Comparison of ENCODE assay signal across 8 cellular contexts in genomic region chr18:34595673-34596072, GRCh38.
DNase-seq lines count a peak whose midpoint lies in the region; ATAC-seq and TF ChIP-seq lines count a peak whose summit lies in the region.

No MANE protein-coding gene starts in this region.

- TF ChIP-seq EP300 in esophagus muscularis mucosa (IDR thresholded peaks at IDR 0.05): no peak

- no peak overlapping the region for H3K27ac ChIP-seq in H9 (ENCODE audit: insufficient read length, low read depth, low read length)
- peak overlapping the region; percentile 82 to 87 (median 83) for H3K27ac ChIP-seq in esophagus muscularis mucosa (replicated peaks in 1 of 4)
- H3K27ac ChIP-seq in substantia nigra (ENCODE audit: low read depth, low read length, poor library complexity, severe bottlenecking): no peak overlapping the region

- H3K36me3 Mint-ChIP-seq in H9 (ENCODE audit: insufficient read depth in 1 of 3, low read depth in 3 of 3) (peaks cover 0 to 6% (median 0%) of the 10 kb centered on the region in 3 experiments; a peak in 3 of 7 replicates), osteocyte (ENCODE audit: unreplicated experiment) (no peaks in the 10 kb centered on the region)
- no peaks in the 10 kb centered on the region for H3K36me3 Mint-ChIP-seq in activated CD4-positive, alpha-beta T cell treated with anti-CD3 and anti-CD28 coated beads, Interleukin-2, amount 10 ng/mL, durations not matched to agents 24 days and 14 days (ENCODE audit: low read depth)
- no peaks in the 10 kb centered on the region for H3K36me3 Mint-ChIP-seq in activated T-helper 17 cell treated with anti-CD3 and anti-CD28 coated beads, Interleukin-2, amount 50 U/mL, for 72 hours (ENCODE audit: low read depth)

- TF ChIP-seq CTCF in H9 (conservative IDR thresholded peaks at IDR 0.05) (peak; percentile 64), esophagus muscularis mucosa (IDR thresholded peaks at IDR 0.05) (peak; percentile 54 to 63 (median 60)), osteocyte (IDR thresholded peaks at IDR 0.05) (peak; percentile 47)

- H4K5ac ChIP-seq in H9 (ENCODE audit: insufficient read length, low read depth, low read length): no peak overlapping the region

- H3K56ac ChIP-seq in H9 (ENCODE audit: insufficient read length, low read depth, low read length): no peak overlapping the region

- no peak overlapping the region for H4K91ac ChIP-seq in H9 (ENCODE audit: insufficient read length, low read depth, low read length)

- H2BK15ac ChIP-seq in H9 (ENCODE audit: low read depth, low read length): no peak overlapping the region

- no peak overlapping the region for H3T11ph ChIP-seq in H9 (ENCODE audit: low read length)

- no peak for TF ChIP-seq POLR2A in esophagus muscularis mucosa (IDR thresholded peaks at IDR 0.05; ENCODE audit: low read depth)

- intact Hi-C loops in esophagus muscularis mucosa (cut with DNase I): loop anchor here (2.0 kb wide), 1 partner anchor 193 kb away; no protein-coding TSS in a partner anchor
- intact Hi-C loops in activated CD4-positive, alpha-beta T cell treated with anti-CD3 and anti-CD28 coated beads, Interleukin-2, amount 10 ng/mL, durations not matched to agents 24 days and 14 days (cut with micrococcal nuclease): no loop called here

- no peaks in the 10 kb centered on the region for H3K79me2 ChIP-seq in H9 (ENCODE audit: insufficient read depth, low read length)

- DNase-seq in H9: peak; percentile 52
- DNase-seq in NCI-H748 (lab: John Stamatoyannopoulos, UW; ENCODE audit: unreplicated experiment): peak; percentile 42
- DNase-seq in esophagus muscularis mucosa (ENCODE audit: extremely low spot score): no peak
- no peak for DNase-seq in osteocyte (ENCODE audit: extremely low spot score, unreplicated experiment)
- no peak for DNase-seq in G401 (ENCODE audit: low spot score)
- no peak for DNase-seq in substantia nigra (lab: John Stamatoyannopoulos, UW)
- no peak for DNase-seq in activated CD4-positive, alpha-beta T cell treated with anti-CD3 and anti-CD28 coated beads, Interleukin-2, amount 10 ng/mL, durations not matched to agents 24 days and 14 days

- no CpG with 5 or more reads among the region's 2 CpGs for WGBS in H9 (ENCODE audit: extremely low coverage, insufficient read length, low lambda C conversion rate)
- 49% methylated on average over 2 of the region's 2 CpGs for WGBS in esophagus muscularis mucosa

- H2AFZ ChIP-seq in H9 (ENCODE audit: low read length): no peak overlapping the region

- H3K23ac ChIP-seq in H9 (ENCODE audit: insufficient read length, low read depth, low read length): no peak overlapping the region

- H2AK5ac ChIP-seq in H9 (ENCODE audit: insufficient read length, low read length): no peak overlapping the region

- H3K27ac Mint-ChIP-seq in H9 (no peak overlapping the region; a peak in 1 of 7 replicates), osteocyte (ENCODE audit: unreplicated experiment) (no peak overlapping the region)
- H3K27ac Mint-ChIP-seq in activated CD4-positive, alpha-beta T cell treated with anti-CD3 and anti-CD28 coated beads, Interleukin-2, amount 10 ng/mL, durations not matched to agents 24 days and 14 days: no peak overlapping the region
- H3K27ac Mint-ChIP-seq in activated T-helper 17 cell treated with anti-CD3 and anti-CD28 coated beads, Interleukin-2, amount 50 U/mL, for 72 hours: no peak overlapping the region

- H4K20me1 ChIP-seq in H9 (ENCODE audit: control insufficient read depth, insufficient read depth, insufficient read length): no peaks in the 10 kb centered on the region

- H3K4me3 Mint-ChIP-seq in H9 (no peak overlapping the region), osteocyte (ENCODE audit: unreplicated experiment) (no peak overlapping the region)
- no peak overlapping the region for H3K4me3 Mint-ChIP-seq in activated CD4-positive, alpha-beta T cell treated with anti-CD3 and anti-CD28 coated beads, Interleukin-2, amount 10 ng/mL, durations not matched to agents 24 days and 14 days
- no peak overlapping the region for H3K4me3 Mint-ChIP-seq in activated T-helper 17 cell treated with anti-CD3 and anti-CD28 coated beads, Interleukin-2, amount 50 U/mL, for 72 hours

- no peaks in the 10 kb centered on the region for H3K23me2 ChIP-seq in H9 (ENCODE audit: insufficient read length, low read depth, low read length, poor library complexity, severe bottlenecking)

- no peak overlapping the region for H4K8ac ChIP-seq in H9 (replicated peaks; ENCODE audit: insufficient read length, low read depth, low read length)

- in situ Hi-C loops in G401 (cut with HindIII; ENCODE audit: low sequenced_read_pairs): no loop called here

- H3K9me3 Mint-ChIP-seq in H9: no peaks in the 10 kb centered on the region
- H3K9me3 Mint-ChIP-seq in osteocyte (ENCODE audit: unreplicated experiment): no peaks in the 10 kb centered on the region
- H3K9me3 Mint-ChIP-seq in activated CD4-positive, alpha-beta T cell treated with anti-CD3 and anti-CD28 coated beads, Interleukin-2, amount 10 ng/mL, durations not matched to agents 24 days and 14 days: no peaks in the 10 kb centered on the region
- H3K9me3 Mint-ChIP-seq in activated T-helper 17 cell treated with anti-CD3 and anti-CD28 coated beads, Interleukin-2, amount 50 U/mL, for 72 hours: peaks cover 5% of the 10 kb centered on the region

- H3K9me3 ChIP-seq in H9 (ENCODE audit: control insufficient read depth, low read depth, low read length) (no peaks in the 10 kb centered on the region), esophagus muscularis mucosa (no peaks in the 10 kb centered on the region)

- H3K27me3 Mint-ChIP-seq in H9 (ENCODE audit: low read depth) (no peaks in the 10 kb centered on the region), osteocyte (ENCODE audit: unreplicated experiment) (no peaks in the 10 kb centered on the region)
- no peaks in the 10 kb centered on the region for H3K27me3 Mint-ChIP-seq in activated CD4-positive, alpha-beta T cell treated with anti-CD3 and anti-CD28 coated beads, Interleukin-2, amount 10 ng/mL, durations not matched to agents 24 days and 14 days
- H3K27me3 Mint-ChIP-seq in activated T-helper 17 cell treated with anti-CD3 and anti-CD28 coated beads, Interleukin-2, amount 50 U/mL, for 72 hours: no peaks in the 10 kb centered on the region

- H3K79me1 ChIP-seq in H9 (ENCODE audit: insufficient read depth, low read depth, low read length, poor library complexity, severe bottlenecking): no peaks in the 10 kb centered on the region

- H2BK12ac ChIP-seq in H9 (ENCODE audit: insufficient read length, low read depth, low read length): no peak overlapping the region

- H2BK120ac ChIP-seq in H9 (ENCODE audit: low read depth, low read length, poor library complexity, severe bottlenecking): no peak overlapping the region

- H3K4me3 ChIP-seq in esophagus muscularis mucosa: peak overlapping the region; percentile 44 to 62 (median 54)

- no peak overlapping the region for H3K4me2 ChIP-seq in H9 (ENCODE audit: insufficient read depth, insufficient read length, low read length)

- H3K27me3 ChIP-seq in H9 (ENCODE audit: insufficient read depth, low read length): no peaks in the 10 kb centered on the region
- no peaks in the 10 kb centered on the region for H3K27me3 ChIP-seq in esophagus muscularis mucosa

- no peak overlapping the region for H3K14ac ChIP-seq in H9 (ENCODE audit: insufficient read depth, low read length)

- no peak overlapping the region for H3K9ac ChIP-seq in H9 (ENCODE audit: extremely low read depth, insufficient read length, low read length)

- no peak overlapping the region for H3K18ac ChIP-seq in H9 (ENCODE audit: insufficient read length, low read depth, low read length)

- H3K4me1 ChIP-seq in H9 (ENCODE audit: insufficient read depth, low read length) (peaks cover 2% of the 10 kb centered on the region; the same call in 1 of the 2 replicates), esophagus muscularis mucosa (peaks cover 6 to 64% (median 43%) of the 10 kb centered on the region in 4 donors)

- H3K4me1 Mint-ChIP-seq in H9 (peaks cover 31 to 39% of the 10 kb centered on the region in 2 experiments), osteocyte (ENCODE audit: unreplicated experiment) (peaks cover 45% of the 10 kb centered on the region)
- H3K4me1 Mint-ChIP-seq in activated CD4-positive, alpha-beta T cell treated with anti-CD3 and anti-CD28 coated beads, Interleukin-2, amount 10 ng/mL, durations not matched to agents 24 days and 14 days: no peaks in the 10 kb centered on the region
- no peaks in the 10 kb centered on the region for H3K4me1 Mint-ChIP-seq in activated T-helper 17 cell treated with anti-CD3 and anti-CD28 coated beads, Interleukin-2, amount 50 U/mL, for 72 hours

- no peak overlapping the region for H2BK5ac ChIP-seq in H9 (ENCODE audit: insufficient read length, low read length)

- ATAC-seq in activated T-helper 17 cell treated with anti-CD3 and anti-CD28 coated beads, Interleukin-2, amount 50 U/mL, for 72 hours (replicated peaks): no peak

- no peak overlapping the region for H2BK20ac ChIP-seq in H9 (ENCODE audit: low read depth, low read length, poor library complexity, severe bottlenecking)

- no peak overlapping the region for H3K4ac ChIP-seq in H9 (ENCODE audit: low read depth, low read length)

- H3K36me3 ChIP-seq in esophagus muscularis mucosa: no peaks in the 10 kb centered on the region

Comparison
In these comparisons a context has a peak if more than half of its experiments do, and no peak if none do; other contexts are left out.
1. DNase-seq: peak in H9 (single experiment) and NCI-H748 (single experiment); none in esophagus muscularis mucosa (single experiment), osteocyte (single experiment), G401 (single experiment), substantia nigra (0 of 49) and activated CD4-positive, alpha-beta T cell treated with anti-CD3 and anti-CD28 coated beads, Interleukin-2, amount 10 ng/mL, durations not matched to agents 24 days and 14 days (single experiment).
2. H3K27ac ChIP-seq: peak in esophagus muscularis mucosa (4 of 4); none in H9 (single experiment) and substantia nigra (single experiment).
3. Peak in every context shown above with its lines, with median percentiles within 50 percentile points of each other: CTCF ChIP-seq.